Comparison of ENCODE assay signal across 8 cellular contexts in the genomic region with DNA sequence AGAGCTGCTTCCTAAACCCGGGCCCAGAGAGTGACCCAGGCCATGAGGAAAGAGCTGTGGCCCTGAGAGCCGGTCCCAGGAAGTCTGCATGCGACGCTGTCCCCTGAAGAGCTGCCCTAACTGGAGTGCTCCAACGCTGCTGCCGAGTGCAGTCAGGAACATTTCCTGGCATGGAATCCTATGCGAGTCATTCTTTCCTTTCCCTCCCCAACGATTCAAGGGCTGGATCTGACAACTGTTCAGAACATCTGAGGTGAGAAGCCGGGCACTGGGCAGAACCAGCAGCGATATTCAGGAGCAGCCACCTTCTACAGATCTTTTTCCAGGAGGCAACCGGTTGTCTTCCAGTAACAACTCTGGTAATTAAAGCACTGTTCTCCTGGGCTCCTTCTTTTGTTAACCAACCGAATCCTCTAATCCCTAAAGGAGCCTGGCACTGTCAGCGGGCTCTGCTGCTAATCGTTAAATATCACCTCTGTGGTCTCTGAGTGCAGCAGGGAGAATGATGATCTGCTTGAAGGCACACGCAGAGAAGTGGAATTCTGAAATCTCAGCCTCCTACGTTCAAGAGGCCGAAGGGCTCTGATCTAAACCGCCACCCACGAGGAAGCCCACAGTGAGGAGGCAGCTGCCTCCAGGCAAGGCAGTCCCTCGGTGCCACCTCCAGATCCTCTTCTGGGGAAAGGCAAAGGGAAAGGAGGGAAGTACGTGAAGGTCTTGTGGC. TPM values are rescaled to one million over a fixed set of nuclear protein-coding genes. Genes with fewer than 3 reads are reported as not detected.
DNase-seq lines count a peak whose midpoint lies in the region; ATAC-seq and TF ChIP-seq lines count a peak whose summit lies in the region.

No MANE protein-coding gene starts in this region.

- H3K9me3 Mint-ChIP-seq in nephron progenitor cell: no peaks in the 10 kb centered on the region

- H3K4me1 ChIP-seq in Panc1 (ENCODE audit: control insufficient read depth, insufficient read depth, low read length) (peaks cover 72% of the 10 kb centered on the region), esophagus squamous epithelium (peaks cover 40 to 96% (median 52%) of the 10 kb centered on the region in 3 donors)

- intact Hi-C loops in Panc1 (cut with micrococcal nuclease; ENCODE audit: unreplicated experiment) (no loop called here), esophagus squamous epithelium (cut with DNase I) (no loop called here)

- in situ Hi-C loops in Panc1 (cut with HindIII; ENCODE audit: low pct_unique_long_range_greater_than_20kb, low sequenced_read_pairs): no loop called here

- H3K27me3 ChIP-seq in Panc1 (ENCODE audit: control insufficient read depth, insufficient read depth, low read length) (no peaks in the 10 kb centered on the region), esophagus squamous epithelium (no peaks in the 10 kb centered on the region)

- POLR2A ChIA-PET in Panc1 (lab: Charles Lee): no interaction called here

- peak overlapping the region; percentile 80 for H3K27ac ChIP-seq in Panc1 (ENCODE audit: low read length)
- H3K27ac ChIP-seq in esophagus squamous epithelium: peak overlapping the region; percentile 73 to 90 (median 84)

- H3K4me3 ChIP-seq in Panc1 (ENCODE audit: low read depth in 2 of 2, low read length in 2 of 2) (no peak overlapping the region), esophagus squamous epithelium (peak overlapping the region in 1 of 4 donors; percentile 29)

- no TSS peak for BruUV-seq in Panc1 (replicated peaks; lab: Mats Ljungman, UMichigan)

- H3K9me3 ChIP-seq in Panc1 (ENCODE audit: control insufficient read depth, insufficient read depth, low read depth, low read length) (no peaks in the 10 kb centered on the region), esophagus squamous epithelium (no peaks in the 10 kb centered on the region)

- peak; percentile 99 for DNase-seq in DMS79 (lab: John Stamatoyannopoulos, UW)
- no peak for DNase-seq in Panc1 (ENCODE audit: low read depth, low spot score)
- DNase-seq in esophagus squamous epithelium (lab: John Stamatoyannopoulos, UW): no peak
- DNase-seq in nephron progenitor cell: no peak
- DNase-seq in NOMO-1 treated with DMSO at 0.1 percent for 48 hours (lab: John Stamatoyannopoulos, UW; ENCODE audit: unreplicated experiment): no peak
- DNase-seq in NCI-H2171 treated with DMSO at 0.1 percent for 48 hours (lab: John Stamatoyannopoulos, UW): no peak

- H3K4me1 Mint-ChIP-seq in nephron progenitor cell: peaks cover 95% of the 10 kb centered on the region

- peak in 2 of 4 donors; percentile 21 to 23 for TF ChIP-seq POLR2A in esophagus squamous epithelium (IDR thresholded peaks at IDR 0.05)

- H3K27ac Mint-ChIP-seq in nephron progenitor cell: peak overlapping the region; percentile 94

- 17 to 26% methylated on average over 19 to 20 of the region's 21 CpGs for WGBS in esophagus squamous epithelium, 2 donors

- TF ChIP-seq CTCF in Panc1 (IDR thresholded peaks at IDR 0.05) (no peak), esophagus squamous epithelium (IDR thresholded peaks at IDR 0.05) (no peak), nephron progenitor cell (IDR thresholded peaks at IDR 0.05) (no peak)

- ATAC-seq in Panc1 (peak; percentile 54), HG02981 (IDR thresholded peaks at IDR 0.05; ENCODE audit: unreplicated experiment) (no peak), HG02884 (IDR thresholded peaks at IDR 0.05; ENCODE audit: unreplicated experiment) (no peak)

- H3K27me3 Mint-ChIP-seq in nephron progenitor cell (ENCODE audit: low read depth, poor library complexity): no peaks in the 10 kb centered on the region

- peaks cover 17% of the 10 kb centered on the region for H3K36me3 Mint-ChIP-seq in nephron progenitor cell (ENCODE audit: low read depth)

- CTCF ChIA-PET in Panc1 (lab: Charles Lee): interaction anchor here (0.5 to 0.8 kb wide), 4 partner anchors 13 to 398 kb away, joined by 3 to 4 read pairs (median 3); no protein-coding TSS in a partner anchor

- peak overlapping the region; percentile 66 for H3K4me3 Mint-ChIP-seq in nephron progenitor cell

- H3K36me3 ChIP-seq in Panc1 (ENCODE audit: control insufficient read depth, insufficient read depth, low read length) (peaks cover 10% of the 10 kb centered on the region; the same call in 1 of the 2 replicates), esophagus squamous epithelium (peaks cover 0 to 39% (median 0%) of the 10 kb centered on the region in 3 donors)

RNA-seq across cellular contexts. Expression of gene SLC45A1, which starts 55.8 kb away (rescaled TPM):
- total RNA-seq in Panc1 (2021; ENCODE audit: unreplicated experiment): 11.3 TPM
- polyA plus RNA-seq in Panc1 (2012; ENCODE audit: insufficient read length): 49.4 TPM
- 1 to 10 TPM in 2 of 4 donors, under 1 TPM in 2; 0.13 to 3.4 (median 0.81) TPM for total RNA-seq in esophagus squamous epithelium
